ENCODE assay signal across 21 cellular contexts in genomic region chr6:39910164-39910563, GRCh38. TPM values are rescaled to one million over a fixed set of nuclear protein-coding genes. Genes with fewer than 3 reads are reported as not detected.
DNase-seq lines count a peak whose midpoint lies in the region; ATAC-seq, FAIRE-seq and TF ChIP-seq lines count a peak whose summit lies in the region.
"Had no signal": no experiment of that assay in that cellular context is flagged by ENCODE, and none has a peak within 500 bp of the region (broad histone marks: within the 10 kb centered on the region; RNA-seq: fewer than 3 reads in every experiment).

No MANE protein-coding gene starts in this region.

- peaks cover 3% of the 10 kb centered on the region for H3K36me3 ChIP-seq in bronchial epithelial cell (ENCODE audit: control insufficient read depth, insufficient read depth, low read length)
- H3K36me3 ChIP-seq: BLaER1 treated with 17β-estradiol and CSF1 and Interleukin-3, amounts not matched to agents 10 nM and 100 nM had no signal

- no peaks in the 10 kb centered on the region for H3K27me3 ChIP-seq in bronchial epithelial cell (ENCODE audit: control insufficient read depth, insufficient read depth, low read length)
- H3K27me3 ChIP-seq: BLaER1 treated with 17β-estradiol and CSF1 and Interleukin-3, amounts not matched to agents 10 nM and 100 nM had no signal

- no peak overlapping the region for H3K4me3 Mint-ChIP-seq in activated T-cell treated with anti-CD3 and anti-CD28 coated beads, Interleukin-2, amount 50 U/mL, for 24 hours
- H3K4me3 Mint-ChIP-seq: B cell; CD4-positive, alpha-beta T cell; CD8-positive, alpha-beta T cell had no signal

- no peak for ATAC-seq in sciatic nerve
- ATAC-seq: A549; CD8-positive, alpha-beta T cell had no signal

- DNase-seq in activated effector memory CD4-positive, alpha-beta T cell treated with anti-CD3 and anti-CD28 coated beads, Interleukin-2, amount 50 U/mL, for 16 hours: peak; percentile 17
- no peak for DNase-seq in activated effector memory CD4-positive, alpha-beta T cell treated with Interleukin-2 at 50 U/mL for 16 hours
- DNase-seq in bronchial epithelial cell (ENCODE audit: low read depth) (no peak), sciatic nerve (ENCODE audit: low spot score) (peak; percentile 10), NCI-H524 treated with DMSO at 0.1 percent for 48 hours (lab: John Stamatoyannopoulos, UW) (no peak), hypothalamus (lab: John Stamatoyannopoulos, UW) (no peak)
- no peak for DNase-seq in activated T-cell treated with anti-CD3 and anti-CD28 coated beads, Interleukin-2, amount 50 U/mL, for 24 hours
- DNase-seq: AML-193; Caco-2; Calu3; CD4-positive, alpha-beta T cell; CD8-positive, alpha-beta T cell; DMS79 treated with DMSO at 0.1 percent for 48 hours; GF-D8 had no signal

- intact Hi-C loops in sciatic nerve (cut with DNase I): no loop called here

- H3K36me3 Mint-ChIP-seq in activated T-cell treated with anti-CD3 and anti-CD28 coated beads, Interleukin-2, amount 50 U/mL, for 24 hours (ENCODE audit: low read depth): peaks cover 3% of the 10 kb centered on the region
- H3K36me3 Mint-ChIP-seq: CD8-positive, alpha-beta T cell had no signal

- TF ChIP-seq CTCF in bronchial epithelial cell (IDR thresholded peaks at IDR 0.05; ENCODE audit: insufficient read depth, low read length, severe bottlenecking): no peak

- H3K27ac Mint-ChIP-seq in activated T-cell treated with anti-CD3 and anti-CD28 coated beads, Interleukin-2, amount 50 U/mL, for 24 hours: no peak overlapping the region
- H3K27ac Mint-ChIP-seq: B cell; CD4-positive, alpha-beta T cell; CD8-positive, alpha-beta T cell had no signal

- peak; percentile 86 for FAIRE-seq in bronchial epithelial cell (lab: Jason Lieb, UNC)
- FAIRE-seq: A549, D721Med, G401.6, GM12891, GM19239 had no signal

- H3K4me3 ChIP-seq in bronchial epithelial cell (ENCODE audit: low read depth, low read length): no peak overlapping the region
- H3K4me3 ChIP-seq: A549; BLaER1 treated with 17β-estradiol and CSF1 and Interleukin-3, amounts not matched to agents 10 nM and 100 nM had no signal

- H3K4me1 Mint-ChIP-seq in activated T-cell treated with anti-CD3 and anti-CD28 coated beads, Interleukin-2, amount 50 U/mL, for 24 hours (ENCODE audit: low read depth): no peaks in the 10 kb centered on the region
- H3K4me1 Mint-ChIP-seq: B cell had no signal

- no peaks in the 10 kb centered on the region for H3K9me3 Mint-ChIP-seq in activated T-cell treated with anti-CD3 and anti-CD28 coated beads, Interleukin-2, amount 50 U/mL, for 24 hours
- H3K9me3 Mint-ChIP-seq: CD4-positive, alpha-beta T cell; CD8-positive, alpha-beta T cell had no signal

- H3K27me3 Mint-ChIP-seq in activated T-cell treated with anti-CD3 and anti-CD28 coated beads, Interleukin-2, amount 50 U/mL, for 24 hours: no peaks in the 10 kb centered on the region
- H3K27me3 Mint-ChIP-seq: CD4-positive, alpha-beta T cell had no signal

RNA-seq across cellular contexts. Expression of gene MOCS1, which starts 24.1 kb away (rescaled TPM):
- total RNA-seq in bronchial epithelial cell (1.3 and 4.1 TPM in 2 replicates), sciatic nerve (37.3 TPM)

Comparison
In these comparisons a context has a peak if more than half of its experiments do, and no peak if none do; other contexts are left out.
1. DNase-seq: peak in activated effector memory CD4-positive, alpha-beta T cell treated with anti-CD3 and anti-CD28 coated beads, Interleukin-2, amount 50 U/mL, for 16 hours (single experiment) and sciatic nerve (single experiment); none in activated effector memory CD4-positive, alpha-beta T cell treated with Interleukin-2 at 50 U/mL for 16 hours (single experiment), bronchial epithelial cell (single experiment), NCI-H524 treated with DMSO at 0.1 percent for 48 hours (single experiment), activated T-cell treated with anti-CD3 and anti-CD28 coated beads, Interleukin-2, amount 50 U/mL, for 24 hours (single experiment) and hypothalamus (0 of 51).